In the genomic region with DNA sequence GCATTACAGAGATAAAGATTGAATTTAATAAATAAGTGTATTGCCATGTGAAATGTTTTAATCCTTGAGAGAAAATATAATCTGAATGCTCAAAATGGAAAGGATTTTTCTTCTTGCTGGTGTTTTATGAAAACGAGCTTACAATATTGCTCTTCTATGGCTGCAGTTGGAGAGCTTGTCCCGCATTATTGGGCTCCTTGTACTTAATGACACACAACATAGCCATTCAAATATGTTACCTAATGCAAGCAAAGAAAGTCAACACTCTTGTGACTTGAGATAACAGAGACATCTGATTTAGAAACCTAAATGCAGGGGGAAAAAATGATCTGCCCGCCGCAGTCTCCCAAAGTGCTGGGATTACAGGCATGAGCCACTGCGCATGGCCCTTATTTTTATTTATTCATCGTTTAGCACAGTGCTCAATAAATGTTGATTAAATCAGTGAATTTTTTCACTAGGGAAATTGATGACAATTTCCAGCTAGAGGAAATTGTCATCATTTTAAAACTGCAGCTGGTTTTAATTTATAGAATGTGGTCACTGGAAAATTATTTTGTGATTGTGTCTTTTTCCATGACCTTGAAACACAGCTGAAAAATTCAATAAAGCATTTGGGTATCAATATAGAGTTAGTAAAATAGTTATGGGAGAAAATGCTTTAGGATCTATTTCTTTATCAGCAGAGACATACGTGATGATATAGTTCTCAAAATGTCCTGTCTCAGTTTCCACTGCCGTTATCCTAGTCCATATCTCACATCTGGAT, we compare ENCODE assay signal across 1 cellular context.
TF ChIP-seq lines count a peak whose summit lies in the region.

No MANE protein-coding gene starts in this region.

TF ChIP-seq in A549, 52 proteins besides CTCF, POLR2A, EP300 and RAD21:
- TF ChIP-seq, protein P1, sequence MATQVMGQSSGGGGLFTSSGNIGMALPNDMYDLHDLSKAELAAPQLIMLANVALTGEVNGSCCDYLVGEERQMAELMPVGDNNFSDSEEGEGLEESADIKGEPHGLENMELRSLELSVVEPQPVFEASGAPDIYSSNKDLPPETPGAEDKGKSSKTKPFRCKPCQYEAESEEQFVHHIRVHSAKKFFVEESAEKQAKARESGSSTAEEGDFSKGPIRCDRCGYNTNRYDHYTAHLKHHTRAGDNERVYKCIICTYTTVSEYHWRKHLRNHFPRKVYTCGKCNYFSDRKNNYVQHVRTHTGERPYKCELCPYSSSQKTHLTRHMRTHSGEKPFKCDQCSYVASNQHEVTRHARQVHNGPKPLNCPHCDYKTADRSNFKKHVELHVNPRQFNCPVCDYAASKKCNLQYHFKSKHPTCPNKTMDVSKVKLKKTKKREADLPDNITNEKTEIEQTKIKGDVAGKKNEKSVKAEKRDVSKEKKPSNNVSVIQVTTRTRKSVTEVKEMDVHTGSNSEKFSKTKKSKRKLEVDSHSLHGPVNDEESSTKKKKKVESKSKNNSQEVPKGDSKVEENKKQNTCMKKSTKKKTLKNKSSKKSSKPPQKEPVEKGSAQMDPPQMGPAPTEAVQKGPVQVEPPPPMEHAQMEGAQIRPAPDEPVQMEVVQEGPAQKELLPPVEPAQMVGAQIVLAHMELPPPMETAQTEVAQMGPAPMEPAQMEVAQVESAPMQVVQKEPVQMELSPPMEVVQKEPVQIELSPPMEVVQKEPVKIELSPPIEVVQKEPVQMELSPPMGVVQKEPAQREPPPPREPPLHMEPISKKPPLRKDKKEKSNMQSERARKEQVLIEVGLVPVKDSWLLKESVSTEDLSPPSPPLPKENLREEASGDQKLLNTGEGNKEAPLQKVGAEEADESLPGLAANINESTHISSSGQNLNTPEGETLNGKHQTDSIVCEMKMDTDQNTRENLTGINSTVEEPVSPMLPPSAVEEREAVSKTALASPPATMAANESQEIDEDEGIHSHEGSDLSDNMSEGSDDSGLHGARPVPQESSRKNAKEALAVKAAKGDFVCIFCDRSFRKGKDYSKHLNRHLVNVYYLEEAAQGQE (IDR thresholded peaks at IDR 0.05) = no peak
- no peak for TF ChIP-seq PHF8 (IDR thresholded peaks at IDR 0.05; ENCODE audit: borderline replicate concordance, low read depth)
- no peak for TF ChIP-seq HEYL (CRISPR knock-in tag; IDR thresholded peaks at IDR 0.05)
- no peak for TF ChIP-seq RCOR1 (IDR thresholded peaks at IDR 0.05; ENCODE audit: low read depth, low read length)
- TF ChIP-seq NFE2L2 (conservative IDR thresholded peaks at IDR 0.05; ENCODE audit: low read length) = no peak
- no peak for TF ChIP-seq ZNF302 (CRISPR knock-in tag; IDR thresholded peaks at IDR 0.05)
- TF ChIP-seq, protein P2, sequence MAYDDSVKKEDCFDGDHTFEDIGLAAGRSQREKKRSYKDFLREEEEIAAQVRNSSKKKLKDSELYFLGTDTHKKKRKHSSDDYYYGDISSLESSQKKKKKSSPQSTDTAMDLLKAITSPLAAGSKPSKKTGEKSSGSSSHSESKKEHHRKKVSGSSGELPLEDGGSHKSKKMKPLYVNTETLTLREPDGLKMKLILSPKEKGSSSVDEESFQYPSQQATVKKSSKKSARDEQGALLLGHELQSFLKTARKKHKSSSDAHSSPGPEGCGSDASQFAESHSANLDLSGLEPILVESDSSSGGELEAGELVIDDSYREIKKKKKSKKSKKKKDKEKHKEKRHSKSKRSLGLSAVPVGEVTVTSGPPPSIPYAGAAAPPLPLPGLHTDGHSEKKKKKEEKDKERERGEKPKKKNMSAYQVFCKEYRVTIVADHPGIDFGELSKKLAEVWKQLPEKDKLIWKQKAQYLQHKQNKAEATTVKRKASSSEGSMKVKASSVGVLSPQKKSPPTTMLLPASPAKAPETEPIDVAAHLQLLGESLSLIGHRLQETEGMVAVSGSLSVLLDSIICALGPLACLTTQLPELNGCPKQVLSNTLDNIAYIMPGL (CRISPR knock-in tag; IDR thresholded peaks at IDR 0.05; ENCODE audit: borderline replicate concordance) = no peak
- TF ChIP-seq, protein P3, sequence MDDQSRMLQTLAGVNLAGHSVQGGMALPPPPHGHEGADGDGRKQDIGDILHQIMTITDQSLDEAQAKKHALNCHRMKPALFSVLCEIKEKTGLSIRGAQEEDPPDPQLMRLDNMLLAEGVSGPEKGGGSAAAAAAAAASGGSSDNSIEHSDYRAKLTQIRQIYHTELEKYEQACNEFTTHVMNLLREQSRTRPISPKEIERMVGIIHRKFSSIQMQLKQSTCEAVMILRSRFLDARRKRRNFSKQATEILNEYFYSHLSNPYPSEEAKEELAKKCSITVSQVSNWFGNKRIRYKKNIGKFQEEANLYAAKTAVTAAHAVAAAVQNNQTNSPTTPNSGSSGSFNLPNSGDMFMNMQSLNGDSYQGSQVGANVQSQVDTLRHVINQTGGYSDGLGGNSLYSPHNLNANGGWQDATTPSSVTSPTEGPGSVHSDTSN (IDR thresholded peaks at IDR 0.05) = no peak
- TF ChIP-seq NR3C1 (IDR thresholded peaks at IDR 0.05) = no peak
- TF ChIP-seq ESRRA (IDR thresholded peaks at IDR 0.05; ENCODE audit: borderline replicate concordance, low read length) = no peak
- no peak for TF ChIP-seq HDAC2 (IDR thresholded peaks at IDR 0.05)
- no peak for TF ChIP-seq HOXB5 (CRISPR knock-in tag; IDR thresholded peaks at IDR 0.05)
- TF ChIP-seq KDM5A (IDR thresholded peaks at IDR 0.05) = no peak
- no peak for TF ChIP-seq RARB (CRISPR knock-in tag; IDR thresholded peaks at IDR 0.05)
- TF ChIP-seq, protein P4, sequence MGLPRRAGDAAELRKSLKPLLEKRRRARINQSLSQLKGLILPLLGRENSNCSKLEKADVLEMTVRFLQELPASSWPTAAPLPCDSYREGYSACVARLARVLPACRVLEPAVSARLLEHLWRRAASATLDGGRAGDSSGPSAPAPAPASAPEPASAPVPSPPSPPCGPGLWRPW (IDR thresholded peaks at IDR 0.05) = no peak
- TF ChIP-seq EHF (CRISPR knock-in tag; IDR thresholded peaks at IDR 0.05) = no peak
- no peak for TF ChIP-seq TP53 (CRISPR knock-in tag; IDR thresholded peaks at IDR 0.05)
- TF ChIP-seq, protein P5, sequence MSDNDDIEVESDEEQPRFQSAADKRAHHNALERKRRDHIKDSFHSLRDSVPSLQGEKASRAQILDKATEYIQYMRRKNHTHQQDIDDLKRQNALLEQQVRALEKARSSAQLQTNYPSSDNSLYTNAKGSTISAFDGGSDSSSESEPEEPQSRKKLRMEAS (IDR thresholded peaks at IDR 0.05) = no peak
